ENCODE assay signal across 18 cellular contexts in the genomic region with DNA sequence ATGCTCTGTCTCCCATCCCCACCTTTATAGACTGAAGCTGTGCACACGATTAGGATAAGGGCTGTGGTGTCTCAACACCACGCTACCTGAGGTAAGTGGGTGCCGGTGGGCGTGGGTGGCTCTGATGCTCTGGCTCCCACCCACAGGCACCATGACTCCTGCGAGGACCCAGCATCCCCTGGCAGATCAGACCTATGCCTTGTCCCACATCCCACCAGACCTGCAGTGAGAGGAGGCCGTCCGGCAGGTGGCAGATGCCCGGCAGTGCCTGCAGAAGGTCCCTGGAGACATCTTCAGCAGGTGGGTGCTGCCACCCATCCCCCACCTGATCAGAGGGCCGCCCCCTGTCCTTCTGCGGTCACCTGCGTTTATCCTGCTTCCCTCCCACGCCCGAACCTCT.
DNase-seq lines count a peak whose midpoint lies in the region; ATAC-seq lines count a peak whose summit lies in the region.
"Had no signal": no experiment of that assay in that cellular context is flagged by ENCODE, and none has a peak within 500 bp of the region (broad histone marks: within the 10 kb centered on the region; RNA-seq: fewer than 3 reads in every experiment).

No MANE protein-coding gene starts in this region.

- H3K27ac Mint-ChIP-seq in activated CD4-positive, alpha-beta T cell treated with anti-CD3 and anti-CD28 coated beads, Interleukin-2, amount 10 ng/mL, durations not matched to agents 24 days and 14 days = no peak overlapping the region
- H3K27ac Mint-ChIP-seq in T-helper 17 cell = no peak overlapping the region
- H3K27ac Mint-ChIP-seq: activated naive CD4-positive, alpha-beta T cell treated with anti-CD3 and anti-CD28 coated beads for 36 hours; CD8-positive, alpha-beta T cell; stimulated activated naive B cell treated with anti-CD40 and anti-IgM and Interleukin-4, amounts not matched to agents 10 μg/mL and 1 μg/mL and 100 μg/mL, for 72 hours had no signal

- H3K27me3 Mint-ChIP-seq in activated CD4-positive, alpha-beta T cell treated with anti-CD3 and anti-CD28 coated beads, Interleukin-2, amount 10 ng/mL, durations not matched to agents 24 days and 14 days = peaks cover 29% of the 10 kb centered on the region
- peaks cover 10% of the 10 kb centered on the region for H3K27me3 Mint-ChIP-seq in T-helper 17 cell

- H3K4me2 ChIP-seq in mesendoderm (ENCODE audit: low read length) = no peak overlapping the region

- no peak overlapping the region for H4K5ac ChIP-seq in mesendoderm (ENCODE audit: low read length)

- no peak overlapping the region for H2BK120ac ChIP-seq in mesendoderm (ENCODE audit: low read depth, low read length)

- H3K9ac ChIP-seq in iPS-18a (ENCODE audit: low read length) (no peak overlapping the region), mesendoderm (ENCODE audit: low read length) (no peak overlapping the region)

- no peak overlapping the region for H3K18ac ChIP-seq in mesendoderm (ENCODE audit: low read length)

- H3K9me3 Mint-ChIP-seq in activated CD4-positive, alpha-beta T cell treated with anti-CD3 and anti-CD28 coated beads, Interleukin-2, amount 10 ng/mL, durations not matched to agents 24 days and 14 days = peaks cover 11% of the 10 kb centered on the region

- intact Hi-C loops in activated CD4-positive, alpha-beta T cell treated with anti-CD3 and anti-CD28 coated beads, Interleukin-2, amount 10 ng/mL, durations not matched to agents 24 days and 14 days (cut with micrococcal nuclease) = no loop called here

- H4K8ac ChIP-seq in mesendoderm (ENCODE audit: low read depth, low read length) = no peak overlapping the region

- H2AK5ac ChIP-seq in mesendoderm (ENCODE audit: low read length) = no peak overlapping the region

- H3K4me1 ChIP-seq in iPS-18a (ENCODE audit: control insufficient read depth, low read depth, low read length) = no peaks in the 10 kb centered on the region
- no peaks in the 10 kb centered on the region for H3K4me1 ChIP-seq in mesendoderm (ENCODE audit: control insufficient read depth, low read depth, low read length)

- no peaks in the 10 kb centered on the region for H3K36me3 Mint-ChIP-seq in activated CD4-positive, alpha-beta T cell treated with anti-CD3 and anti-CD28 coated beads, Interleukin-2, amount 10 ng/mL, durations not matched to agents 24 days and 14 days (ENCODE audit: low read depth)
- no peaks in the 10 kb centered on the region for H3K36me3 Mint-ChIP-seq in T-helper 17 cell (ENCODE audit: low read depth)
- H3K36me3 Mint-ChIP-seq: CD8-positive, alpha-beta T cell had no signal

- H2BK15ac ChIP-seq in mesendoderm (replicated peaks; ENCODE audit: low read depth) = no peak overlapping the region

- H3K56ac ChIP-seq in mesendoderm (ENCODE audit: low read length) = no peak overlapping the region

- no peak overlapping the region for H3K23ac ChIP-seq in mesendoderm (ENCODE audit: low read length)

- DNase-seq in activated CD4-positive, alpha-beta T cell treated with anti-CD3 and anti-CD28 coated beads, Interleukin-2, amount 10 ng/mL, durations not matched to agents 24 days and 14 days = peak; percentile 39
- no peak for DNase-seq in activated CD4-positive, alpha-beta T cell treated with anti-CD3 and anti-CD28 coated beads for 48 hours
- DNase-seq in SK-N-DZ (ENCODE audit: low spot score) (peak; percentile 33), T-helper 17 cell (no peak), SIG-M5 (lab: John Stamatoyannopoulos, UW) (no peak), mesendoderm (no peak)
- DNase-seq: HCEC 1CT; NCI-H2171 treated with DMSO at 0.1 percent for 48 hours; NK-92 treated with Interleukin-12 subunit alpha and Interleukin-12 subunit beta, amount 100 ng/mL, for 24 hours; SW 1271 had no signal

- H2BK5ac ChIP-seq in mesendoderm (ENCODE audit: low read length) = no peak overlapping the region

- peaks cover 3% of the 10 kb centered on the region for H3K4me1 Mint-ChIP-seq in activated CD4-positive, alpha-beta T cell treated with anti-CD3 and anti-CD28 coated beads, Interleukin-2, amount 10 ng/mL, durations not matched to agents 24 days and 14 days
- no peaks in the 10 kb centered on the region for H3K4me1 Mint-ChIP-seq in T-helper 17 cell

- ATAC-seq in HG03521 (IDR thresholded peaks at IDR 0.05; ENCODE audit: unreplicated experiment) (no peak), T-helper 17 cell (no peak)

- H3K36me3 ChIP-seq in iPS-18a (ENCODE audit: control insufficient read depth, low read depth, low read length) (no peaks in the 10 kb centered on the region), mesendoderm (ENCODE audit: control insufficient read depth, insufficient read depth, low read length) (no peaks in the 10 kb centered on the region)
- H3K36me3 ChIP-seq: right lobe of liver, tibial nerve had no signal

- H3K79me2 ChIP-seq in mesendoderm (ENCODE audit: control insufficient read depth, insufficient read depth, low read length) = no peaks in the 10 kb centered on the region

- no CpG with 5 or more reads among the region's 13 CpGs for WGBS in mesendoderm (ENCODE audit: extremely low coverage, insufficient coverage, low lambda C conversion rate)

- H3K4ac ChIP-seq in mesendoderm (ENCODE audit: low read depth, low read length) = no peak overlapping the region

- H3K27me3 ChIP-seq in iPS-18a (ENCODE audit: control insufficient read depth, insufficient read depth, low read length) = peaks cover 27% of the 10 kb centered on the region
- no peaks in the 10 kb centered on the region for H3K27me3 ChIP-seq in mesendoderm (ENCODE audit: insufficient read depth, low read length, poor library complexity)
- H3K27me3 ChIP-seq: right lobe of liver had no signal

- H3K4me3 ChIP-seq in iPS-18a (ENCODE audit: low read length) = peak overlapping the region; percentile 41
- H3K4me3 ChIP-seq in mesendoderm (ENCODE audit: low read length) = no peak overlapping the region
- H3K4me3 ChIP-seq: right lobe of liver, tibial nerve had no signal

- no peaks in the 10 kb centered on the region for H3K79me1 ChIP-seq in mesendoderm (ENCODE audit: low read length)

- no peak overlapping the region for H3K27ac ChIP-seq in iPS-18a (ENCODE audit: low read length)
- H3K27ac ChIP-seq in mesendoderm (ENCODE audit: low read depth, low read length) = no peak overlapping the region
- H3K27ac ChIP-seq: HL-60, right lobe of liver, tibial nerve had no signal

- no peaks in the 10 kb centered on the region for H3K9me3 ChIP-seq in iPS-18a (ENCODE audit: control insufficient read depth, low read depth, low read length)
- no peaks in the 10 kb centered on the region for H3K9me3 ChIP-seq in T-helper 17 cell (ENCODE audit: control insufficient read depth, low read length, poor library complexity, severe bottlenecking)
- H3K9me3 ChIP-seq: right lobe of liver had no signal

- H3K4me3 Mint-ChIP-seq in activated CD4-positive, alpha-beta T cell treated with anti-CD3 and anti-CD28 coated beads, Interleukin-2, amount 10 ng/mL, durations not matched to agents 24 days and 14 days = no peak overlapping the region
- no peak overlapping the region for H3K4me3 Mint-ChIP-seq in T-helper 17 cell
- H3K4me3 Mint-ChIP-seq: activated naive CD4-positive, alpha-beta T cell treated with anti-CD3 and anti-CD28 coated beads for 36 hours; CD8-positive, alpha-beta T cell; stimulated activated naive B cell treated with anti-CD40 and anti-IgM and Interleukin-4, amounts not matched to agents 10 μg/mL and 1 μg/mL and 100 μg/mL, for 72 hours had no signal

Comparison
In these comparisons a context has a peak if more than half of its experiments do, and no peak if none do; other contexts are left out.
1. DNase-seq: peak in activated CD4-positive, alpha-beta T cell treated with anti-CD3 and anti-CD28 coated beads, Interleukin-2, amount 10 ng/mL, durations not matched to agents 24 days and 14 days (single experiment) and SK-N-DZ (single experiment); none in activated CD4-positive, alpha-beta T cell treated with anti-CD3 and anti-CD28 coated beads for 48 hours (single experiment), T-helper 17 cell (0 of 3), SIG-M5 (single experiment) and mesendoderm (single experiment).